ENCODE assay signal across 8 cellular contexts in the genomic region with DNA sequence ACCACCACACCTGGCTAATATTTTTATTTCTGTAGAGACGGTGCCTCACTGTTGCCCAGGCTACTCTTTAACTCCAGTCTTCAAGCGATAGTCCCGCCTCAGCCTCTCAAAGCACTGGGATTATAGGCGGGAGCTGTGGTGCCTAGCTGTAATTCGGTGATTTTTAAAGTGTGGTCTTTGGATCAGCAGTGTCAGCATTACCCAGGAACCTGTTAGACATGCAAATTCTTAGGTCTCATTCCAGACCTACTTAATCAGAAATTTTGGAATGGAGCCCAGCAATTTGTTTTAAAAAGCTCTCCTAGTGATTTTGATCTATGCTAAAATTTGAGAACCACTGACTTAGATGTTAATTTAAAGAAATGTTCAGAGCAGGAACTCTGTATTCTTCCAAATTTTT. TPM values are rescaled to one million over a fixed set of nuclear protein-coding genes. Genes with fewer than 3 reads are reported as not detected.
DNase-seq lines count a peak whose midpoint lies in the region; ATAC-seq and TF ChIP-seq lines count a peak whose summit lies in the region.
"Had no signal": no experiment of that assay in that cellular context is flagged by ENCODE, and none has a peak within 500 bp of the region (broad histone marks: within the 10 kb centered on the region; RNA-seq: fewer than 3 reads in every experiment).

No MANE protein-coding gene starts in this region.

- no peaks in the 10 kb centered on the region; the same call in 1 of the 2 replicates for H4K20me1 ChIP-seq in GM23338 (replicated peaks; ENCODE audit: insufficient read depth)

- intact Hi-C loops in CD14-positive monocyte (cut with micrococcal nuclease) = no loop called here

- no peak overlapping the region for H3K9ac ChIP-seq in skeletal muscle satellite cell (ENCODE audit: low read depth, low read length)

- H3K27me3 Mint-ChIP-seq in GM23338 (ENCODE audit: insufficient read depth, low read depth, poor library complexity) (no peaks in the 10 kb centered on the region), CD14-positive monocyte (ENCODE audit: low read depth in 3 of 3) (peaks cover 0 to 2% (median 0%) of the 10 kb centered on the region in 3 donors)

- POLR2A ChIA-PET in RWPE1 (lab: Yijun Ruan, JAX; ENCODE audit: low non-redundant PET) = interaction anchor here (0.6 kb wide), 1 partner anchor 149 kb away, joined by 5 read pairs; no protein-coding TSS in a partner anchor

- CTCF ChIA-PET in RWPE1 (lab: Yijun Ruan, JAX) = interaction anchor here (0.6 kb wide), 1 partner anchor 12 kb away, joined by 3 read pairs; no protein-coding TSS in a partner anchor

- H3K27me3 ChIP-seq in GM23338 (ENCODE audit: insufficient read depth) (no peaks in the 10 kb centered on the region), skeletal muscle satellite cell (ENCODE audit: control insufficient read depth, insufficient read depth, low read length) (no peaks in the 10 kb centered on the region)

- no peak for ATAC-seq in GM23338
- ATAC-seq in HG02981 (IDR thresholded peaks at IDR 0.05; ENCODE audit: unreplicated experiment) = no peak

- TF ChIP-seq CTCF in GM23338 (conservative IDR thresholded peaks at IDR 0.05; ENCODE audit: low read depth in 2 of 2) (no peak), RWPE1 (conservative IDR thresholded peaks at IDR 0.05; ENCODE audit: low read depth) (no peak), fibroblast of the aortic adventitia (IDR thresholded peaks at IDR 0.05; ENCODE audit: insufficient read depth, low read length) (no peak), CD14-positive monocyte (IDR thresholded peaks at IDR 0.05) (no peak)

- H3K4me1 Mint-ChIP-seq in GM23338 (no peaks in the 10 kb centered on the region), CD14-positive monocyte (no peaks in the 10 kb centered on the region)

- H3K4me3 Mint-ChIP-seq in GM23338 = no peak overlapping the region
- no peak overlapping the region for H3K4me3 Mint-ChIP-seq in CD14-positive monocyte

- H3K9me2 ChIP-seq in GM23338 (ENCODE audit: insufficient read depth) = no peaks in the 10 kb centered on the region

- no peaks in the 10 kb centered on the region for H3K79me2 ChIP-seq in GM23338 (replicated peaks; ENCODE audit: insufficient read depth)

- no peaks in the 10 kb centered on the region for H3K9me3 ChIP-seq in skeletal muscle satellite cell (replicated peaks; ENCODE audit: low read length)

- no peaks in the 10 kb centered on the region for H3K36me3 ChIP-seq in GM23338 (ENCODE audit: insufficient read depth)
- no peaks in the 10 kb centered on the region for H3K36me3 ChIP-seq in skeletal muscle satellite cell (ENCODE audit: insufficient read depth, low read length)
- H3K36me3 ChIP-seq: WERI-Rb-1 had no signal

- H2AFZ ChIP-seq in GM23338 = no peak overlapping the region

- no peaks in the 10 kb centered on the region for H3K9me3 Mint-ChIP-seq in GM23338
- peaks cover 0 to 2% (median 0%) of the 10 kb centered on the region in 7 donors for H3K9me3 Mint-ChIP-seq in CD14-positive monocyte

- DNase-seq in GM23338 (ENCODE audit: low spot score) = peak; percentile 30
- DNase-seq in RWPE1 (ENCODE audit: low spot score) = peak; percentile 71
- peak; percentile 83 for DNase-seq in fibroblast of the aortic adventitia (ENCODE audit: low read depth)
- DNase-seq in CD14-positive monocyte (ENCODE audit: low spot score) = no peak
- no peak for DNase-seq in NOMO-1 treated with dmso at 0.1 percent for 144 hours (lab: John Stamatoyannopoulos, UW; ENCODE audit: unreplicated experiment)
- DNase-seq: WERI-Rb-1 had no signal

- no peak overlapping the region for H3K4me2 ChIP-seq in GM23338
- H3K4me2 ChIP-seq in skeletal muscle satellite cell (ENCODE audit: low read length) = peak overlapping the region; percentile 6

- H3K36me3 Mint-ChIP-seq in GM23338 (ENCODE audit: low read depth) = no peaks in the 10 kb centered on the region; the same call in 2 of the 3 replicates
- peaks cover 13 to 40% of the 10 kb centered on the region in 2 donors for H3K36me3 Mint-ChIP-seq in CD14-positive monocyte

- no peaks in the 10 kb centered on the region for H3F3A ChIP-seq in GM23338 (replicated peaks; ENCODE audit: low read depth)

- H3K4me1 ChIP-seq in GM23338 (ENCODE audit: insufficient read depth) (no peaks in the 10 kb centered on the region), skeletal muscle satellite cell (ENCODE audit: control insufficient read depth, insufficient read depth, low read length) (peaks cover 10% of the 10 kb centered on the region)

- H3K4me3 ChIP-seq in GM23338 (no peak overlapping the region), fibroblast of the aortic adventitia (ENCODE audit: low read depth, low read length) (no peak overlapping the region), skeletal muscle satellite cell (ENCODE audit: low read length) (no peak overlapping the region)

- H3K27ac ChIP-seq in GM23338 (ENCODE audit: low read depth) (no peak overlapping the region), RWPE1 (peak overlapping the region; percentile 68)
- H3K27ac ChIP-seq: WERI-Rb-1 had no signal

- no peak overlapping the region for H3K27ac Mint-ChIP-seq in GM23338
- H3K27ac Mint-ChIP-seq in CD14-positive monocyte = no peak overlapping the region

TF ChIP-seq in GM23338, 12 proteins besides CTCF, POLR2A, EP300 and RAD21:
- no peak for TF ChIP-seq ZNF114 (CRISPR knock-in tag; IDR thresholded peaks at IDR 0.05)
- TF ChIP-seq EZH2 (IDR thresholded peaks at IDR 0.05; ENCODE audit: low read depth, unreplicated experiment) = no peak
- TF ChIP-seq, protein P1, sequence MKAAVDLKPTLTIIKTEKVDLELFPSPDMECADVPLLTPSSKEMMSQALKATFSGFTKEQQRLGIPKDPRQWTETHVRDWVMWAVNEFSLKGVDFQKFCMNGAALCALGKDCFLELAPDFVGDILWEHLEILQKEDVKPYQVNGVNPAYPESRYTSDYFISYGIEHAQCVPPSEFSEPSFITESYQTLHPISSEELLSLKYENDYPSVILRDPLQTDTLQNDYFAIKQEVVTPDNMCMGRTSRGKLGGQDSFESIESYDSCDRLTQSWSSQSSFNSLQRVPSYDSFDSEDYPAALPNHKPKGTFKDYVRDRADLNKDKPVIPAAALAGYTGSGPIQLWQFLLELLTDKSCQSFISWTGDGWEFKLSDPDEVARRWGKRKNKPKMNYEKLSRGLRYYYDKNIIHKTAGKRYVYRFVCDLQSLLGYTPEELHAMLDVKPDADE (IDR thresholded peaks at IDR 0.05) = no peak
- TF ChIP-seq EZH2phosphoT487 (IDR thresholded peaks at IDR 0.05; ENCODE audit: unreplicated experiment) = no peak
- TF ChIP-seq NANOG (IDR thresholded peaks at IDR 0.05; ENCODE audit: borderline replicate concordance) = no peak

RNA-seq across cellular contexts. Expression of gene GOLM2, which starts 51.9 kb away (rescaled TPM):
- 50.4 and 53.4 TPM in 2 replicates for total RNA-seq in GM23338 (2014; rRNA removed; shearing (Covaris generic))
- 20.5 and 22.5 TPM in 2 replicates for polyA plus RNA-seq in GM23338 (2016; fragmentation: Nextera tagmentation; extraction: Ambion mirVana)
- 47.3 and 150 TPM in 2 replicates for total RNA-seq in fibroblast of the aortic adventitia (ENCODE audit: low replicate concordance)
- total RNA-seq in skeletal muscle satellite cell (2012; rRNA removed) = 75.4 and 84.7 TPM in 2 replicates
- 10 to 100 TPM; 34.4 to 47.5 TPM for polyA plus RNA-seq in CD14-positive monocyte

Comparison
In these comparisons a context has a peak if more than half of its experiments do, and no peak if none do; other contexts are left out.
1. DNase-seq: peak in GM23338 (single experiment), RWPE1 (single experiment) and fibroblast of the aortic adventitia (single experiment); none in CD14-positive monocyte (single experiment) and NOMO-1 treated with dmso at 0.1 percent for 144 hours (single experiment).